8 cellular contexts compared by ENCODE assay signal in the genomic region with DNA sequence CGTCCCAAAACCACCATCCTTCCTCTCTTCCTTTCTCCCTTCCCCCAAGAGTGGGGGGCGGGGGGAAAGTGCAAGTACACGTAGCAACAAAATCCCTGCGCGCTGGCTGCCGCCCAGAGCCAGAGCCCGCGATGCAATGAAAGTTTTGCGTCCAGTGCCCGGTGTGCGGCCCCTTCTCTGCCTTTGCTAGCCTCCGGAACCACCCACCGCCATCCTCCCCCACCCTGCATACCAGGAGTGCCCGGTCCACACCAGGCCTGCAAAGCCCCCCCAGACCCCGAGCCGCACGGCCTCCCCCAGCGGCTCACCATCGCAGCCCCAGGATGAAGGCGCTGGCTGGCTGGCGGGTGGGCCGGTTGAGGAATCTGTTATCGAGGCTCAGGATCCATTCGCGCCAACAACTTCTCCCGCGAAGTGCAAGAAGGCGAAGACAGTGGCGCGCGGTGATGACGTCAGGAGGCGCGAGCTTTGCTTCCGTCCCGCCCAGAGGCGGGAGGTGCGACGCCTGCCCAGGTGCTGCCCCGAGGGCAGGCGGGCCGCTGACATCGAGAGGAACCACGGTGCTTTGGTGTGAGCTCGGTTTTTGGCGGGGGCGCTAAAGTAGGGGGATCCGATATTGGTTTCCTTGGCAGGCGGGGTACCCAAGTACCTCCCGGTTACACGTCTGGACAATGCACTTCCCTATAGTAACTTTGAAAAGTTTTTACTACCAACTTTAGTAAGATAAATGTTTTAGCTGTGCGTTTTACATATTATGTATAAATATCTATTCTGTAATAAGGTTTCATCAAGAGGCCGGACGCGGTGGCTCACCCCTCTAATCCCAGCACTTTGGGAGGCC. TPM values are rescaled to one million over a fixed set of nuclear protein-coding genes. Genes with fewer than 3 reads are reported as not detected.
DNase-seq lines count a peak whose midpoint lies in the region; ATAC-seq and TF ChIP-seq lines count a peak whose summit lies in the region.

A gene with protein sequence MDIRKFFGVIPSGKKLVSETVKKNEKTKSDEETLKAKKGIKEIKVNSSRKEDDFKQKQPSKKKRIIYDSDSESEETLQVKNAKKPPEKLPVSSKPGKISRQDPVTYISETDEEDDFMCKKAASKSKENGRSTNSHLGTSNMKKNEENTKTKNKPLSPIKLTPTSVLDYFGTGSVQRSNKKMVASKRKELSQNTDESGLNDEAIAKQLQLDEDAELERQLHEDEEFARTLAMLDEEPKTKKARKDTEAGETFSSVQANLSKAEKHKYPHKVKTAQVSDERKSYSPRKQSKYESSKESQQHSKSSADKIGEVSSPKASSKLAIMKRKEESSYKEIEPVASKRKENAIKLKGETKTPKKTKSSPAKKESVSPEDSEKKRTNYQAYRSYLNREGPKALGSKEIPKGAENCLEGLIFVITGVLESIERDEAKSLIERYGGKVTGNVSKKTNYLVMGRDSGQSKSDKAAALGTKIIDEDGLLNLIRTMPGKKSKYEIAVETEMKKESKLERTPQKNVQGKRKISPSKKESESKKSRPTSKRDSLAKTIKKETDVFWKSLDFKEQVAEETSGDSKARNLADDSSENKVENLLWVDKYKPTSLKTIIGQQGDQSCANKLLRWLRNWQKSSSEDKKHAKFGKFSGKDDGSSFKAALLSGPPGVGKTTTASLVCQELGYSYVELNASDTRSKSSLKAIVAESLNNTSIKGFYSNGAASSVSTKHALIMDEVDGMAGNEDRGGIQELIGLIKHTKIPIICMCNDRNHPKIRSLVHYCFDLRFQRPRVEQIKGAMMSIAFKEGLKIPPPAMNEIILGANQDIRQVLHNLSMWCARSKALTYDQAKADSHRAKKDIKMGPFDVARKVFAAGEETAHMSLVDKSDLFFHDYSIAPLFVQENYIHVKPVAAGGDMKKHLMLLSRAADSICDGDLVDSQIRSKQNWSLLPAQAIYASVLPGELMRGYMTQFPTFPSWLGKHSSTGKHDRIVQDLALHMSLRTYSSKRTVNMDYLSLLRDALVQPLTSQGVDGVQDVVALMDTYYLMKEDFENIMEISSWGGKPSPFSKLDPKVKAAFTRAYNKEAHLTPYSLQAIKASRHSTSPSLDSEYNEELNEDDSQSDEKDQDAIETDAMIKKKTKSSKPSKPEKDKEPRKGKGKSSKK (minus strand): TSS at position 432 of the 841 bp plus-strand sequence. CDS start 121 bp downstream, at position 311.

- TF ChIP-seq CTCF in C4-2B (conservative IDR thresholded peaks at IDR 0.05), result no peak

- H3K79me2 ChIP-seq in mesendoderm (ENCODE audit: control insufficient read depth, insufficient read depth, low read length), result peaks cover 27% of the 10 kb centered on the region

- H3K4me2 ChIP-seq in mesendoderm (ENCODE audit: low read length), result peak within 1 kb of the TSS; percentile 37

- H3K23ac ChIP-seq in mesendoderm (ENCODE audit: low read length), result no peak within 1 kb of the TSS

- peak within 1 kb of the TSS; percentile 72 for H3K18ac ChIP-seq in mesendoderm (ENCODE audit: low read length)

- H3K4me3 ChIP-seq in endocrine pancreas (ENCODE audit: control insufficient read depth, insufficient read depth, low read length), result peak within 1 kb of the TSS; percentile 96
- H3K4me3 ChIP-seq in mesendoderm (ENCODE audit: low read length), result peak within 1 kb of the TSS; percentile 97

- no CpG with 5 or more reads among the region's 55 CpGs for WGBS in mesendoderm (ENCODE audit: extremely low coverage, insufficient coverage, low lambda C conversion rate)

- H4K5ac ChIP-seq in mesendoderm (ENCODE audit: low read length), result no peak within 1 kb of the TSS

- no peak within 1 kb of the TSS for H4K8ac ChIP-seq in mesendoderm (ENCODE audit: low read depth, low read length)

- H3K4ac ChIP-seq in mesendoderm (ENCODE audit: low read depth, low read length), result no peak within 1 kb of the TSS

- DNase-seq in HS-27A (ENCODE audit: low read depth), result peak; percentile 80
- DNase-seq in NOMO-1 treated with dmso at 0.1 percent for 144 hours (lab: John Stamatoyannopoulos, UW; ENCODE audit: unreplicated experiment), result peak; percentile 82
- peak; percentile 79 to 97 (median 96) for DNase-seq in activated CD8-positive, alpha-beta memory T cell treated with anti-CD3 and anti-CD28 coated beads for 48 hours (ENCODE audit: low read depth in 2 of 3, low spot score in 2 of 3)
- DNase-seq in mesendoderm, result peak; percentile 98
- peak; percentile 83 for DNase-seq in stimulated activated CD8-positive, alpha-beta memory T cell treated with anti-CD3 and anti-CD28 coated beads, Interleukin-12 subunit alpha, Interleukin-12 subunit beta, amount 100 ng/mL, for 4 hours (ENCODE audit: low read depth)

- H3K9ac ChIP-seq in endocrine pancreas (ENCODE audit: control insufficient read depth, insufficient read depth, low read length) (peak within 1 kb of the TSS; percentile 42), mesendoderm (ENCODE audit: low read length) (peak within 1 kb of the TSS; percentile 94)

- H3K9me3 ChIP-seq in endocrine pancreas (ENCODE audit: control insufficient read depth, low read length), result no peaks in the 10 kb centered on the region

- no peak within 1 kb of the TSS for H2BK120ac ChIP-seq in mesendoderm (ENCODE audit: low read depth, low read length)

- peaks cover 5% of the 10 kb centered on the region for H3K79me1 ChIP-seq in mesendoderm (ENCODE audit: low read length)

- peak; percentile 85 for ATAC-seq in GM19397 (IDR thresholded peaks at IDR 0.05; ENCODE audit: unreplicated experiment)

- H3K4me1 ChIP-seq in endocrine pancreas (ENCODE audit: control insufficient read depth, insufficient read depth, low read length), result peaks cover 15% of the 10 kb centered on the region
- no peaks in the 10 kb centered on the region for H3K4me1 ChIP-seq in mesendoderm (ENCODE audit: control insufficient read depth, low read depth, low read length)

- H3K27me3 ChIP-seq in endocrine pancreas (ENCODE audit: control insufficient read depth, insufficient read depth, low read length), result no peaks in the 10 kb centered on the region
- no peaks in the 10 kb centered on the region for H3K27me3 ChIP-seq in mesendoderm (ENCODE audit: insufficient read depth, low read length, poor library complexity)

- H3K56ac ChIP-seq in mesendoderm (ENCODE audit: low read length), result peak within 1 kb of the TSS; percentile 98

- H3K36me3 ChIP-seq in endocrine pancreas (ENCODE audit: control insufficient read depth, insufficient read depth, low read length), result no peaks in the 10 kb centered on the region
- H3K36me3 ChIP-seq in mesendoderm (ENCODE audit: control insufficient read depth, insufficient read depth, low read length), result no peaks in the 10 kb centered on the region

- no peak within 1 kb of the TSS for H2AK5ac ChIP-seq in mesendoderm (ENCODE audit: low read length)

- peak within 1 kb of the TSS; percentile 91 for H3K27ac ChIP-seq in C4-2B
- peak within 1 kb of the TSS; percentile 89 for H3K27ac ChIP-seq in mesendoderm (ENCODE audit: low read depth, low read length)

- H2BK5ac ChIP-seq in mesendoderm (ENCODE audit: low read length), result no peak within 1 kb of the TSS

- no peak within 1 kb of the TSS for H2BK15ac ChIP-seq in mesendoderm (replicated peaks; ENCODE audit: low read depth)

RNA-seq across cellular contexts. Expression of the gene that starts here (rescaled TPM):
- 140 TPM for polyA plus RNA-seq in mesendoderm (2013, experiment 1 of 2)
- polyA plus RNA-seq in mesendoderm (2013, experiment 2 of 2), result 143 TPM

Comparison
In these comparisons a context has a peak if more than half of its experiments do, and no peak if none do; other contexts are left out.
1. Peak in every context shown above with its lines: DNase-seq, ATAC-seq, H3K4me3 ChIP-seq and H3K27ac ChIP-seq.